10 cellular contexts compared by ENCODE assay signal in genomic region chr15:101613130-101614000, GRCh38. TPM values are rescaled to one million over a fixed set of nuclear protein-coding genes. Genes with fewer than 3 reads are reported as not detected.
A peak's percentile ranks its signal among the peaks of the same experiment; 100 is the strongest.
DNase-seq lines count a peak whose midpoint lies in the region; ATAC-seq, FAIRE-seq and TF ChIP-seq lines count a peak whose summit lies in the region.
"Had no signal": no experiment of that assay in that cellular context is flagged by ENCODE, and none has a peak within 500 bp of the region (broad histone marks: within the 10 kb centered on the region; RNA-seq: fewer than 3 reads in every experiment).

No MANE protein-coding gene starts in this region.

- no peak for TF ChIP-seq RAD21 in K562 (CRISPR knock-in tag; conservative IDR thresholded peaks at IDR 0.05 in 1 of 2, IDR thresholded peaks at IDR 0.05 in 1 of 2)

- TF ChIP-seq POLR2A in K562 (conservative IDR thresholded peaks at IDR 0.05): no peak
- TF ChIP-seq POLR2A in tibial nerve (IDR thresholded peaks at IDR 0.05): no peak

- no TSS peak for BruUV-seq in K562 (replicated peaks; lab: Mats Ljungman, UMichigan)

- POLR2A ChIA-PET in K562 (lab: Yijun Ruan, JAX): no interaction called here
- POLR2A ChIA-PET in CD8-positive, alpha-beta T cell (lab: Charles Lee): no interaction called here

- H3K9ac ChIP-seq in K562 (ENCODE audit: insufficient read depth in 1 of 2, low read depth in 2 of 2, low read length in 2 of 2): 0 out of 4 replicates have a peak overlapping the region, but pooled peaks of 1 of the 2 experiments have one; percentile 9

- no peak overlapping the region for H3K27ac ChIP-seq in K562 (ENCODE audit: extremely low read depth, low read depth, low read length)
- H3K27ac ChIP-seq in tibial nerve: no peak overlapping the region
- no peak overlapping the region for H3K27ac ChIP-seq in CD8-positive, alpha-beta T cell (ENCODE audit: low read depth, low read length)

- H3K27me3 Mint-ChIP-seq in CD8-positive, alpha-beta T cell (ENCODE audit: low read depth): no peaks in the 10 kb centered on the region

- H3K36me3 ChIP-seq in K562 (ENCODE audit: control insufficient read depth, insufficient read depth, low read length) (no peaks in the 10 kb centered on the region), tibial nerve (peaks cover 0 to 3% (median 0%) of the 10 kb centered on the region in 3 donors)
- no peaks in the 10 kb centered on the region for H3K36me3 ChIP-seq in CD8-positive, alpha-beta T cell (ENCODE audit: insufficient read depth, low read length)

- ATAC-seq in K562: no peak
- no peak for ATAC-seq in HG03571 (IDR thresholded peaks at IDR 0.05; ENCODE audit: unreplicated experiment)
- no peak for ATAC-seq in CD8-positive, alpha-beta T cell

- 3% methylated on average over 20 of the region's 20 CpGs for WGBS in K562 (ENCODE audit: insufficient coverage, low coverage, missing lambda C conversion rate)
- WGBS in tibial nerve, 2 donors: 32 to 41% methylated on average over 20 of the region's 20 CpGs

- H3K9me3 ChIP-seq in K562 (replicated peaks; ENCODE audit: control insufficient read depth, insufficient read depth, low read depth, low read length) (no peaks in the 10 kb centered on the region), tibial nerve (no peaks in the 10 kb centered on the region)
- no peaks in the 10 kb centered on the region for H3K9me3 ChIP-seq in CD8-positive, alpha-beta T cell (ENCODE audit: low read length)

- no peaks in the 10 kb centered on the region for H3K79me2 ChIP-seq in K562 (ENCODE audit: control insufficient read depth, insufficient read depth, low read length)

- H2AFZ ChIP-seq in K562 (ENCODE audit: low read depth, low read length): 0 out of 2 replicates have a peak overlapping the region, but pooled peaks have one; percentile 28

- TF ChIP-seq CTCF in K562 (IDR thresholded peaks at IDR 0.05 in 2 of 3, conservative IDR thresholded peaks at IDR 0.05 in 1 of 3; ENCODE audit: insufficient read depth in 2 of 3, low read depth in 1 of 3, low read length in 3 of 3) (no peak), tibial nerve (IDR thresholded peaks at IDR 0.05) (no peak)
- no peak for TF ChIP-seq CTCF in CD8-positive, alpha-beta T cell (IDR thresholded peaks at IDR 0.05)

- intact Hi-C loops in K562 (cut with micrococcal nuclease): no loop called here
- intact Hi-C loops in CD8-positive, alpha-beta T cell (cut with DNase I, micrococcal nuclease): no loop called here

- DNase-seq in NCI-H1436 (lab: John Stamatoyannopoulos, UW) (peak; percentile 70), NCI-H1436 treated with DMSO at 0.1 percent for 48 hours (lab: John Stamatoyannopoulos, UW) (no peak), K562 (ENCODE audit: extremely low read depth in 1 of 4, low spot score in 3 of 4) (peak in 2 of 4 experiments; percentile 25 to 37), iris pigment epithelial cell (ENCODE audit: low read depth) (peak; percentile 40), tibial nerve (ENCODE audit: low spot score in 2 of 2) (peak; percentile 22 to 27), OCI-M1 (lab: John Stamatoyannopoulos, UW) (no peak)
- DNase-seq in CD8-positive, alpha-beta T cell: no peak
- DNase-seq: 8988T, erythroblast had no signal

- in situ Hi-C loops in K562 (cut with MboI): no loop called here

- no peaks in the 10 kb centered on the region for H4K20me1 ChIP-seq in K562 (replicated peaks; ENCODE audit: control insufficient read depth, insufficient read depth, low read length)

- no peak for TF ChIP-seq EP300 in K562 (IDR thresholded peaks at IDR 0.05; ENCODE audit: low read length)
- no peak for TF ChIP-seq EP300 in tibial nerve (IDR thresholded peaks at IDR 0.05)

- CTCF ChIA-PET in K562 (lab: Yijun Ruan, JAX; ENCODE audit: low intra/inter-chr PET ratio): no interaction called here
- CTCF ChIA-PET in CD8-positive, alpha-beta T cell (lab: Charles Lee): no interaction called here

- no peaks in the 10 kb centered on the region for H3K9me1 ChIP-seq in K562 (ENCODE audit: control insufficient read depth, insufficient read depth, low read length)

- no peak overlapping the region for H3K27ac Mint-ChIP-seq in CD8-positive, alpha-beta T cell

- FAIRE-seq in K562 (lab: Jason Lieb, UNC): peak; percentile 54

- H3K36me3 Mint-ChIP-seq in CD8-positive, alpha-beta T cell: peaks cover 10% of the 10 kb centered on the region

- no peak overlapping the region for H3K4me3 Mint-ChIP-seq in CD8-positive, alpha-beta T cell

- H3K9me3 Mint-ChIP-seq in CD8-positive, alpha-beta T cell: no peaks in the 10 kb centered on the region

- H3K4me2 ChIP-seq in K562 (ENCODE audit: insufficient read depth, low read length): no peak overlapping the region

- peaks cover 2% of the 10 kb centered on the region for H3K4me1 Mint-ChIP-seq in CD8-positive, alpha-beta T cell (ENCODE audit: low read depth)

- H3K4me3 ChIP-seq in K562 (no peak overlapping the region), tibial nerve (no peak overlapping the region)
- no peak overlapping the region for H3K4me3 ChIP-seq in CD8-positive, alpha-beta T cell (ENCODE audit: low read depth, low read length)

- H3K4me1 ChIP-seq in K562 (replicated peaks in 1 of 2; ENCODE audit: control insufficient read depth in 2 of 2, insufficient read depth in 2 of 2, low read length in 2 of 2): peaks cover 17 to 21% of the 10 kb centered on the region in 2 experiments; a peak in 4 of 5 replicates
- H3K4me1 ChIP-seq in tibial nerve: peaks cover 0 to 25% (median 7%) of the 10 kb centered on the region in 4 donors
- no peaks in the 10 kb centered on the region for H3K4me1 ChIP-seq in CD8-positive, alpha-beta T cell (ENCODE audit: insufficient read depth, low read length)

- H3K27me3 ChIP-seq in K562 (ENCODE audit: control insufficient read depth in 2 of 2, insufficient read depth in 2 of 2, low read length in 2 of 2) (peaks cover 32 to 67% of the 10 kb centered on the region in 2 experiments), tibial nerve (no peaks in the 10 kb centered on the region)
- H3K27me3 ChIP-seq in CD8-positive, alpha-beta T cell (ENCODE audit: insufficient read depth, low read length): no peaks in the 10 kb centered on the region

TF ChIP-seq in K562, 482 proteins besides CTCF, POLR2A, EP300 and RAD21 (continues in another document):
- TF ChIP-seq POU5F1 (IDR thresholded peaks at IDR 0.05; ENCODE audit: borderline replicate concordance, low read depth, low read length, partially characterized antibody) (no peak), CAMTA2 (CRISPR knock-in tag; conservative IDR thresholded peaks at IDR 0.05) (no peak), USF2 (CRISPR knock-in tag; IDR thresholded peaks at IDR 0.05) (peak; percentile 71), SMAD1 (IDR thresholded peaks at IDR 0.05; ENCODE audit: low read depth, low read length, partially characterized antibody) (no peak)
- TF ChIP-seq, protein P1, sequence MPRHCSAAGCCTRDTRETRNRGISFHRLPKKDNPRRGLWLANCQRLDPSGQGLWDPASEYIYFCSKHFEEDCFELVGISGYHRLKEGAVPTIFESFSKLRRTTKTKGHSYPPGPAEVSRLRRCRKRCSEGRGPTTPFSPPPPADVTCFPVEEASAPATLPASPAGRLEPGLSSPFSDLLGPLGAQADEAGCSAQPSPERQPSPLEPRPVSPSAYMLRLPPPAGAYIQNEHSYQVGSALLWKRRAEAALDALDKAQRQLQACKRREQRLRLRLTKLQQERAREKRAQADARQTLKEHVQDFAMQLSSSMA (CRISPR knock-in tag; IDR thresholded peaks at IDR 0.05): no peak

RNA-seq across cellular contexts. Expression of gene TM2D3, which starts 38.8 kb away (rescaled TPM):
- 75.4 and 111 TPM in 2 replicates for total RNA-seq in K562 (2011; cell fraction: chromatin; rRNA removed; ENCODE audit: low replicate concordance)
- total RNA-seq in K562 (2011; cell fraction: nucleolus; rRNA removed): 93.2 and 100 TPM in 2 replicates
- total RNA-seq in K562 (2011; cell fraction: nucleoplasm; rRNA removed): 121 and 152 TPM in 2 replicates
- total RNA-seq in K562 (2014; rRNA removed): 16.5 and 23.5 TPM in 2 replicates
- total RNA-seq in K562 (2014; rRNA removed; fragmentation: Illumina TruSeq; extraction: Trizol): 31.3 and 32.4 TPM in 2 replicates
- 34.1 and 34.9 TPM in 2 replicates for total RNA-seq in K562 (2015; rRNA removed; fragmentation: Illumina TruSeq; extraction: Trizol)
- total RNA-seq in K562 (2021): 27.4 and 28.9 TPM in 2 replicates
- 59.5 and 61.0 TPM in 2 replicates for polyA plus RNA-seq in K562 (2011; rRNA removed)
- polyA plus RNA-seq in K562 (2011; cell fraction: cytosol; rRNA removed): 33.6 and 42.8 TPM in 2 replicates
- 58.3 and 77.8 TPM in 2 replicates for polyA plus RNA-seq in K562 (2011; cell fraction: nucleus; rRNA removed)
- 22.2 and 31.4 TPM in 2 replicates for polyA plus RNA-seq in K562 (2012)
- 25.3 and 26.8 TPM in 2 replicates for polyA plus RNA-seq in K562 (2014; fragmentation: Illumina TruSeq; extraction: Trizol)
- polyA plus RNA-seq in K562 (2014; fragmentation: Nextera tagmentation; extraction: Ambion mirVana): 10 to 100 TPM; 59.2 to 67.9 TPM
- polyA plus RNA-seq in K562 (2014; rRNA removed): 27.9 and 28.2 TPM in 2 replicates
- 50.4 and 52.1 TPM in 2 replicates for polyA minus RNA-seq in K562 (2011; rRNA and poly(A)+ RNA removed)
- polyA minus RNA-seq in K562 (2011; cell fraction: cytosol; rRNA and poly(A)+ RNA removed): 20.9 and 28.2 TPM in 2 replicates
- 67.7 and 82.9 TPM in 2 replicates for polyA minus RNA-seq in K562 (2011; cell fraction: nucleus; rRNA and poly(A)+ RNA removed)
- total RNA-seq in tibial nerve: 10 to 100 TPM; 33.5 to 54.0 (median 40.9) TPM
- total RNA-seq in CD8-positive, alpha-beta T cell: 10 to 100 TPM; 76.1 to 76.7 TPM

Comparison
In these comparisons a context has a peak if more than half of its experiments do, and no peak if none do; other contexts are left out.
1. DNase-seq: peak in NCI-H1436 (single experiment), iris pigment epithelial cell (single experiment) and tibial nerve (2 of 2); none in NCI-H1436 treated with DMSO at 0.1 percent for 48 hours (single experiment), OCI-M1 (single experiment) and CD8-positive, alpha-beta T cell (0 of 7).